In the genomic region with DNA sequence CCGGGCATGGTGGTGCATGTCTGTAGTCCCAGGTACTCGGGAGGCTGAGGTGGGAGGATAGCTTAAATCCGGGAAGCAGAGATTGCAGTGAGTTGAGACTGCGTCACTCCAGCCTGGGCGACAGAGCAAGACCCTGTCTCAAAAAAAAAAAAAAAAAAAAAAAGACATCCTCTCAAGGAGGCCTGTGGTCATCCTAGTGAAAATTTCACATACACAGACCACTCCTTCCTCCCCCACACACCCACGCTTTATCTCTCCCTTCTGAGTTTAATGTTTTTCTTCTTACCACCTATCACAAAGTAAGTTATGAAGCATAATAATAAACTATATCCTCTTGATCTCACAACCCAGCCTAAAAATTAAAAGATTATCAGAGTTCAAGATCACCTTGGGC, we compare ENCODE assay signal across 12 cellular contexts. TPM values are rescaled to one million over a fixed set of nuclear protein-coding genes. Genes with fewer than 3 reads are reported as not detected.
DNase-seq lines count a peak whose midpoint lies in the region; ATAC-seq, FAIRE-seq and TF ChIP-seq lines count a peak whose summit lies in the region.
"Had no signal": no experiment of that assay in that cellular context is flagged by ENCODE, and none has a peak within 500 bp of the region (broad histone marks: within the 10 kb centered on the region; RNA-seq: fewer than 3 reads in every experiment).

No MANE protein-coding gene starts in this region.

- no peak overlapping the region for H3K56ac ChIP-seq in IMR-90 (ENCODE audit: extremely low read depth, insufficient read depth, low read length)

- POLR2A ChIA-PET in SK-N-SH (lab: Yijun Ruan, JAX) (no interaction called here), IMR-90 (lab: Charles Lee; ENCODE audit: unreplicated experiment) (no interaction called here)

- H3K27ac ChIP-seq in SK-N-SH (ENCODE audit: low read depth in 2 of 2, low read length in 1 of 2) = no peak overlapping the region; a peak in 1 of 4 replicates
- no peak overlapping the region for H3K27ac ChIP-seq in IMR-90 (ENCODE audit: insufficient read depth, low read length)
- H3K27ac ChIP-seq in esophagus squamous epithelium = no peak overlapping the region

- DNase-seq in SK-N-SH = no peak
- no peak for DNase-seq in IMR-90
- no peak for DNase-seq in activated naive CD8-positive, alpha-beta T cell treated with anti-CD3 and anti-CD28 coated beads for 36 hours
- DNase-seq in MG63 = no peak
- DNase-seq in GM12891 (ENCODE audit: insufficient read length, low spot score) = no peak
- DNase-seq in esophagus squamous epithelium (lab: John Stamatoyannopoulos, UW) = no peak
- DNase-seq: effector CD8-positive, alpha-beta T cell; NCI-H510A; upper lobe of right lung had no signal

- H2BK20ac ChIP-seq in IMR-90 (ENCODE audit: low read depth, low read length) = no peak overlapping the region

- TF ChIP-seq CTCF in SK-N-SH (IDR thresholded peaks at IDR 0.05) = no peak
- no peak for TF ChIP-seq CTCF in IMR-90 (conservative IDR thresholded peaks at IDR 0.05; ENCODE audit: low read depth, low read length)
- no peak for TF ChIP-seq CTCF in nephron (IDR thresholded peaks at IDR 0.05; ENCODE audit: unreplicated experiment in 3 of 3)
- TF ChIP-seq CTCF in esophagus squamous epithelium (IDR thresholded peaks at IDR 0.05) = no peak

- peaks cover 19% of the 10 kb centered on the region for H3F3A ChIP-seq in SK-N-SH (replicated peaks; ENCODE audit: insufficient read depth)

- H2BK15ac ChIP-seq in IMR-90 (ENCODE audit: low read depth, low read length) = no peak overlapping the region

- no peak for FAIRE-seq in GM12891 (lab: Jason Lieb, UNC)
- FAIRE-seq: H1 had no signal

- H4K91ac ChIP-seq in IMR-90 (ENCODE audit: insufficient read depth, low read depth, low read length) = no peak overlapping the region

- no peaks in the 10 kb centered on the region for H3K9me2 ChIP-seq in SK-N-SH

- no peak for TF ChIP-seq EP300 in SK-N-SH (IDR thresholded peaks at IDR 0.05; ENCODE audit: borderline replicate concordance in 1 of 2, low read depth in 1 of 2, low read length in 1 of 2)

- H3K4me3 ChIP-seq in SK-N-SH (ENCODE audit: low read depth in 2 of 2, low read length in 1 of 2) (peak overlapping the region in 1 of 2 experiments; percentile 96; a peak in 1 of 4 replicates), IMR-90 (ENCODE audit: insufficient read depth, low read depth, low read length) (no peak overlapping the region), MG63 (no peak overlapping the region), esophagus squamous epithelium (no peak overlapping the region)

- no peak overlapping the region for H2BK120ac ChIP-seq in IMR-90 (ENCODE audit: low read depth, low read length)

- H2AFZ ChIP-seq in SK-N-SH (ENCODE audit: low read depth) (peak overlapping the region; percentile 99), IMR-90 (replicated peaks; ENCODE audit: low read length, poor library complexity) (no peak overlapping the region)

- H3K79me1 ChIP-seq in IMR-90 (ENCODE audit: low read depth in 1 of 2, low read length in 2 of 2) = peaks cover 10 to 27% of the 10 kb centered on the region in 2 experiments

- peaks cover 18% of the 10 kb centered on the region for H3K36me3 Mint-ChIP-seq in activated naive CD8-positive, alpha-beta T cell treated with anti-CD3 and anti-CD28 coated beads for 36 hours
- peaks cover 7% of the 10 kb centered on the region for H3K36me3 Mint-ChIP-seq in nephron (ENCODE audit: low read depth)

- peaks cover 6 to 7% of the 10 kb centered on the region in 2 experiments; a peak in 3 of 4 replicates for H3K4me1 ChIP-seq in SK-N-SH (ENCODE audit: control insufficient read depth in 1 of 2, insufficient read depth in 2 of 2, low read depth in 1 of 2, low read length in 1 of 2)
- H3K4me1 ChIP-seq in IMR-90 (ENCODE audit: control insufficient read depth, insufficient read depth, low read length) = peaks cover 2% of the 10 kb centered on the region; the same call in 1 of the 2 replicates
- H3K4me1 ChIP-seq in esophagus squamous epithelium = peaks cover 8 to 27% (median 18%) of the 10 kb centered on the region in 3 donors

- H4K20me1 ChIP-seq in SK-N-SH (ENCODE audit: insufficient read depth) = no peaks in the 10 kb centered on the region
- no peaks in the 10 kb centered on the region for H4K20me1 ChIP-seq in IMR-90 (ENCODE audit: insufficient read depth, low read length)

- H2AK9ac ChIP-seq in IMR-90 (replicated peaks; ENCODE audit: low read depth, low read length, poor library complexity) = no peak overlapping the region

- H3K27me3 ChIP-seq in SK-N-SH (ENCODE audit: insufficient read depth) (no peaks in the 10 kb centered on the region), IMR-90 (ENCODE audit: control insufficient read depth, insufficient read depth, low read length) (no peaks in the 10 kb centered on the region; the same call in 1 of the 2 replicates), MG63 (no peaks in the 10 kb centered on the region), esophagus squamous epithelium (no peaks in the 10 kb centered on the region)
- H3K27me3 ChIP-seq: upper lobe of right lung had no signal

- H3K79me2 ChIP-seq in SK-N-SH (ENCODE audit: insufficient read depth) = peaks cover 36% of the 10 kb centered on the region

- no peak for TF ChIP-seq POLR2A in IMR-90 (IDR thresholded peaks at IDR 0.05; ENCODE audit: low read depth, low read length)
- TF ChIP-seq POLR2A in GM12891 (IDR thresholded peaks at IDR 0.05; ENCODE audit: low read depth, low read length) = no peak
- no peak for TF ChIP-seq POLR2A in esophagus squamous epithelium (IDR thresholded peaks at IDR 0.05)

- BruUV-seq in IMR-90 (replicated peaks; lab: Mats Ljungman, UMichigan) = no TSS peak

- dilution Hi-C loops in IMR-90 (cut with HindIII; ENCODE audit: low sequenced_read_pairs, unreplicated experiment) = no loop called here

- CTCF ChIA-PET in SK-N-SH (lab: Yijun Ruan, JAX) (interaction anchor here (0.8 to 2.7 kb wide), 7 partner anchors 8 to 341 kb away, joined by 3 to 30 read pairs (median 4); no protein-coding TSS in a partner anchor), IMR-90 (lab: Yijun Ruan, JAX) (interaction anchor here (0.7 kb wide), 1 partner anchor 147 kb away, joined by 7 read pairs; no protein-coding TSS in a partner anchor)

- peak overlapping the region; percentile 95 for H3K27ac Mint-ChIP-seq in activated naive CD8-positive, alpha-beta T cell treated with anti-CD3 and anti-CD28 coated beads for 36 hours
- H3K27ac Mint-ChIP-seq in nephron = peak overlapping the region; percentile 97 to 100 (median 99)

- H2AK5ac ChIP-seq in IMR-90 (ENCODE audit: low read depth, low read length) = no peak overlapping the region

- in situ Hi-C loops in IMR-90 (cut with MboI; ENCODE audit: low sequenced_read_pairs) = no loop called here

- no peaks in the 10 kb centered on the region for H3K9me3 ChIP-seq in SK-N-SH
- no peaks in the 10 kb centered on the region for H3K9me3 ChIP-seq in IMR-90 (ENCODE audit: control insufficient read depth, insufficient read depth, low read length)
- H3K9me3 ChIP-seq in MG63 = no peaks in the 10 kb centered on the region; the same call in 1 of the 2 replicates
- H3K9me3 ChIP-seq in esophagus squamous epithelium = no peaks in the 10 kb centered on the region
- H3K9me3 ChIP-seq: upper lobe of right lung had no signal

- no peak overlapping the region for H3K23ac ChIP-seq in IMR-90 (ENCODE audit: low read depth, low read length)

- H3K4ac ChIP-seq in IMR-90 (ENCODE audit: low read depth, low read length) = no peak overlapping the region

- 96% methylated on average over 6 of the region's 6 CpGs for WGBS in SK-N-SH (ENCODE audit: low lambda C conversion rate)
- WGBS in IMR-90 (ENCODE audit: extremely low coverage in 2 of 2, insufficient read length in 1 of 2), 2 experiments = no CpG with 5 or more reads among the region's 6 CpGs
- 92 to 93% methylated on average over 5 to 6 of the region's 6 CpGs for WGBS in esophagus squamous epithelium, 2 donors

- peaks cover 18% of the 10 kb centered on the region for H3K4me1 Mint-ChIP-seq in activated naive CD8-positive, alpha-beta T cell treated with anti-CD3 and anti-CD28 coated beads for 36 hours
- peaks cover 19% of the 10 kb centered on the region for H3K4me1 Mint-ChIP-seq in nephron

- ATAC-seq in SK-N-SH treated with all-trans-retinoic acid at 6 μM for 48 hours (no peak), IMR-90 (ENCODE audit: low read depth) (no peak)
- ATAC-seq: upper lobe of right lung had no signal

- no peak overlapping the region for H3K18ac ChIP-seq in IMR-90 (ENCODE audit: low read depth, low read length)

- H2BK5ac ChIP-seq in IMR-90 (ENCODE audit: low read depth, low read length, poor library complexity, severe bottlenecking) = no peak overlapping the region

- H4K5ac ChIP-seq in IMR-90 (ENCODE audit: low read depth, low read length) = peak overlapping the region; percentile 75; the same call in 1 of the 2 replicates

- TF ChIP-seq RAD21 in SK-N-SH (IDR thresholded peaks at IDR 0.05; ENCODE audit: low read length) (no peak), IMR-90 (IDR thresholded peaks at IDR 0.05; ENCODE audit: low read length) (no peak)

- H3K14ac ChIP-seq in IMR-90 (replicated peaks; ENCODE audit: low read depth, low read length) = no peak overlapping the region

- intact Hi-C loops in IMR-90 (cut with micrococcal nuclease) = loop anchor here (10.0 kb wide), 1 partner anchor 758 kb away; no protein-coding TSS in a partner anchor
- intact Hi-C loops in esophagus squamous epithelium (cut with DNase I) = no loop called here

- peak overlapping the region; percentile 96 for H3K4me3 Mint-ChIP-seq in activated naive CD8-positive, alpha-beta T cell treated with anti-CD3 and anti-CD28 coated beads for 36 hours
- H3K4me3 Mint-ChIP-seq in nephron = peak overlapping the region; percentile 19 to 99 (median 98)

- H3K4me2 ChIP-seq in SK-N-SH (peak overlapping the region; percentile 89), IMR-90 (ENCODE audit: low read depth, low read length) (no peak overlapping the region)

- H3K9ac ChIP-seq in SK-N-SH = peak overlapping the region; percentile 96; the same call in 1 of the 2 replicates
- H3K9ac ChIP-seq in IMR-90 (ENCODE audit: low read depth, low read length) = no peak overlapping the region

- H3K36me3 ChIP-seq in SK-N-SH (replicated peaks in 1 of 2; ENCODE audit: control insufficient read depth in 1 of 2, insufficient read depth in 2 of 2, low read length in 1 of 2) (peaks cover 14 to 20% of the 10 kb centered on the region in 2 experiments), IMR-90 (ENCODE audit: control insufficient read depth, insufficient read depth, low read length) (no peaks in the 10 kb centered on the region), MG63 (peaks cover 24% of the 10 kb centered on the region), esophagus squamous epithelium (peaks cover 0 to 16% (median 11%) of the 10 kb centered on the region in 3 donors)

- H3K27me3 Mint-ChIP-seq in activated naive CD8-positive, alpha-beta T cell treated with anti-CD3 and anti-CD28 coated beads for 36 hours = no peaks in the 10 kb centered on the region
- no peaks in the 10 kb centered on the region for H3K27me3 Mint-ChIP-seq in nephron (ENCODE audit: low read depth)

- peak overlapping the region; percentile 87 to 92; a peak in 3 of 4 replicates for H4K8ac ChIP-seq in IMR-90 (ENCODE audit: low read depth in 2 of 2, low read length in 2 of 2)

- H3K9me1 ChIP-seq in IMR-90 (ENCODE audit: insufficient read depth, low read length) = no peaks in the 10 kb centered on the region

- H3K9me3 Mint-ChIP-seq in activated naive CD8-positive, alpha-beta T cell treated with anti-CD3 and anti-CD28 coated beads for 36 hours = peaks cover 1% of the 10 kb centered on the region
- H3K9me3 Mint-ChIP-seq in nephron = no peaks in the 10 kb centered on the region

RNA-seq across cellular contexts. Expression of a gene that starts 1.3 kb away (rescaled TPM):
- polyA plus RNA-seq in SK-N-SH (2012; rRNA removed) (27.0 and 36.2 TPM in 2 replicates), IMR-90 (2012; rRNA removed) (19.9 and 26.2 TPM in 2 replicates)
- 33.9 and 37.4 TPM in 2 replicates for polyA plus RNA-seq in SK-N-SH (2012; cell fraction: cytosol; rRNA removed)
- 44.0 and 70.1 TPM in 2 replicates for polyA plus RNA-seq in SK-N-SH (2012; cell fraction: nucleus; rRNA removed)
- total RNA-seq in IMR-90 (2012; rRNA removed) (58.3 and 78.6 TPM in 2 replicates), esophagus squamous epithelium (10 to 100 TPM; 22.6 to 40.6 (median 35.1) TPM)
- 3.5 and 8.3 TPM in 2 replicates for polyA plus RNA-seq in IMR-90 (2012; cell fraction: cytosol; rRNA removed)
- polyA plus RNA-seq in IMR-90 (2012; cell fraction: nucleus; rRNA removed; ENCODE audit: low replicate concordance) = 5.2 and 35.0 TPM in 2 replicates
- total RNA-seq in activated naive CD8-positive, alpha-beta T cell treated with anti-CD3 and anti-CD28 coated beads for 36 hours = 100 to 1,000 TPM; 109 to 110 TPM
- total RNA-seq in MG63 (2014; rRNA removed; shearing (Covaris generic); ENCODE audit: low replicate concordance) = 124 and 125 TPM in 2 replicates
- polyA plus RNA-seq in GM12891 (2012; ENCODE audit: low read depth, missing spikeins) = 29.6 TPM
